In the genomic region with DNA sequence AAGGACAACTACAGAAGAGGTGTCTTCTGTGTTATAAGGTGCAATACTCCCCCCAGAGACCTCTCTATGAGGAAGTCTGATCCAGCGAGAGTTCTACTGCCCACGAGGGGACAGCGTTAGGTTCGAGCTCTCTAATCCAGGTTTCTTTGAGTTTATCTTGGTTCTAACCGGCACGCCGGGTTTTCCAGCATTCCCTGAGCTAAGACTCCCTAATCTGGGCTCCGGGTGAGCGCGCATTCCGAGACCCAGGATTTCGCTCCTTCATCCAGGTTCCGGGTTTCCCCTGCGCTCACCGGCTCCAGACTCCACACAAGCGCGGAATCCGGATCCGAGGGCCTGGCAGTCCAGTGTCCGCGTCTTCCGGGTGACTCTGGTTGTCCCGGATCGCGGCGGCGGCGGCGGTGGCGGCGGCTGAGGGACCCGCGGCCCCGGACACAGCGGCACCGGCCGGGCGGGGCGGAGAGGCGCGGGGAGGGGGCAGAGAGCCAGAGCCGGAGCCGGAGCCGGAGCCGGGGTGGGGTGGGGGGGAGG, we compare ENCODE assay signal across 1 cellular context.
TF ChIP-seq lines count a peak whose summit lies in the region.

A gene with protein sequence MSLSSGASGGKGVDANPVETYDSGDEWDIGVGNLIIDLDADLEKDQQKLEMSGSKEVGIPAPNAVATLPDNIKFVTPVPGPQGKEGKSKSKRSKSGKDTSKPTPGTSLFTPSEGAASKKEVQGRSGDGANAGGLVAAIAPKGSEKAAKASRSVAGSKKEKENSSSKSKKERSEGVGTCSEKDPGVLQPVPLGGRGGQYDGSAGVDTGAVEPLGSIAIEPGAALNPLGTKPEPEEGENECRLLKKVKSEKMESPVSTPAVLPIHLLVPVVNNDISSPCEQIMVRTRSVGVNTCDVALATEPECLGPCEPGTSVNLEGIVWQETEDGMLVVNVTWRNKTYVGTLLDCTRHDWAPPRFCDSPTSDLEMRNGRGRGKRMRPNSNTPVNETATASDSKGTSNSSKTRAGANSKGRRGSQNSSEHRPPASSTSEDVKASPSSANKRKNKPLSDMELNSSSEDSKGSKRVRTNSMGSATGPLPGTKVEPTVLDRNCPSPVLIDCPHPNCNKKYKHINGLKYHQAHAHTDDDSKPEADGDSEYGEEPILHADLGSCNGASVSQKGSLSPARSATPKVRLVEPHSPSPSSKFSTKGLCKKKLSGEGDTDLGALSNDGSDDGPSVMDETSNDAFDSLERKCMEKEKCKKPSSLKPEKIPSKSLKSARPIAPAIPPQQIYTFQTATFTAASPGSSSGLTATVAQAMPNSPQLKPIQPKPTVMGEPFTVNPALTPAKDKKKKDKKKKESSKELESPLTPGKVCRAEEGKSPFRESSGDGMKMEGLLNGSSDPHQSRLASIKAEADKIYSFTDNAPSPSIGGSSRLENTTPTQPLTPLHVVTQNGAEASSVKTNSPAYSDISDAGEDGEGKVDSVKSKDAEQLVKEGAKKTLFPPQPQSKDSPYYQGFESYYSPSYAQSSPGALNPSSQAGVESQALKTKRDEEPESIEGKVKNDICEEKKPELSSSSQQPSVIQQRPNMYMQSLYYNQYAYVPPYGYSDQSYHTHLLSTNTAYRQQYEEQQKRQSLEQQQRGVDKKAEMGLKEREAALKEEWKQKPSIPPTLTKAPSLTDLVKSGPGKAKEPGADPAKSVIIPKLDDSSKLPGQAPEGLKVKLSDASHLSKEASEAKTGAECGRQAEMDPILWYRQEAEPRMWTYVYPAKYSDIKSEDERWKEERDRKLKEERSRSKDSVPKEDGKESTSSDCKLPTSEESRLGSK (N-terminal part only) (plus strand): TSS at position 373 of the 531 bp plus-strand sequence. CDS start 38,842 bp downstream, outside the sequence.

TF ChIP-seq in WTC11, 78 proteins besides CTCF, POLR2A, EP300 and RAD21 (continued from another document and continues in another):
- TF ChIP-seq, protein P1, sequence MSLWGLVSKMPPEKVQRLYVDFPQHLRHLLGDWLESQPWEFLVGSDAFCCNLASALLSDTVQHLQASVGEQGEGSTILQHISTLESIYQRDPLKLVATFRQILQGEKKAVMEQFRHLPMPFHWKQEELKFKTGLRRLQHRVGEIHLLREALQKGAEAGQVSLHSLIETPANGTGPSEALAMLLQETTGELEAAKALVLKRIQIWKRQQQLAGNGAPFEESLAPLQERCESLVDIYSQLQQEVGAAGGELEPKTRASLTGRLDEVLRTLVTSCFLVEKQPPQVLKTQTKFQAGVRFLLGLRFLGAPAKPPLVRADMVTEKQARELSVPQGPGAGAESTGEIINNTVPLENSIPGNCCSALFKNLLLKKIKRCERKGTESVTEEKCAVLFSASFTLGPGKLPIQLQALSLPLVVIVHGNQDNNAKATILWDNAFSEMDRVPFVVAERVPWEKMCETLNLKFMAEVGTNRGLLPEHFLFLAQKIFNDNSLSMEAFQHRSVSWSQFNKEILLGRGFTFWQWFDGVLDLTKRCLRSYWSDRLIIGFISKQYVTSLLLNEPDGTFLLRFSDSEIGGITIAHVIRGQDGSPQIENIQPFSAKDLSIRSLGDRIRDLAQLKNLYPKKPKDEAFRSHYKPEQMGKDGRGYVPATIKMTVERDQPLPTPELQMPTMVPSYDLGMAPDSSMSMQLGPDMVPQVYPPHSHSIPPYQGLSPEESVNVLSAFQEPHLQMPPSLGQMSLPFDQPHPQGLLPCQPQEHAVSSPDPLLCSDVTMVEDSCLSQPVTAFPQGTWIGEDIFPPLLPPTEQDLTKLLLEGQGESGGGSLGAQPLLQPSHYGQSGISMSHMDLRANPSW (CRISPR knock-in tag; conservative IDR thresholded peaks at IDR 0.05; ENCODE audit: low read depth): no peak
- TF ChIP-seq ATF1 (CRISPR knock-in tag; IDR thresholded peaks at IDR 0.05) (peak; percentile 40; the same call in 1 of the 2 replicates), ZBTB21 (CRISPR knock-in tag; IDR thresholded peaks at IDR 0.05; ENCODE audit: borderline replicate concordance) (0 out of 2 replicates have a peak, but pooled peaks have one; percentile 53), ZNF232 (CRISPR knock-in tag; IDR thresholded peaks at IDR 0.05) (0 out of 2 replicates have a peak, but pooled peaks have one; percentile 54), SMAD4 (CRISPR knock-in tag; IDR thresholded peaks at IDR 0.05) (no peak), FOXK1 (CRISPR knock-in tag; IDR thresholded peaks at IDR 0.05) (peak; percentile 86), GRHL2 (CRISPR knock-in tag; IDR thresholded peaks at IDR 0.05; ENCODE audit: insufficient replicate concordance, severe bottlenecking) (no peak), HMGA2 (CRISPR knock-in tag; IDR thresholded peaks at IDR 0.05) (no peak), NFYB (CRISPR knock-in tag; conservative IDR thresholded peaks at IDR 0.05; ENCODE audit: low read depth) (no peak), TCF7 (CRISPR knock-in tag; IDR thresholded peaks at IDR 0.05; ENCODE audit: low read depth) (no peak), NR3C1 (CRISPR knock-in tag; conservative IDR thresholded peaks at IDR 0.05; ENCODE audit: low read depth) (no peak), PRRX2 (CRISPR knock-in tag; IDR thresholded peaks at IDR 0.05) (no peak), GABPB1 (CRISPR knock-in tag; IDR thresholded peaks at IDR 0.05) (peak; percentile 71), MYBL2 (CRISPR knock-in tag; IDR thresholded peaks at IDR 0.05) (peak; percentile 81), TEAD4 (CRISPR knock-in tag; IDR thresholded peaks at IDR 0.05) (peak; percentile 90), EMX1 (CRISPR knock-in tag; IDR thresholded peaks at IDR 0.05) (peak; percentile 79; the same call in 1 of the 2 replicates), NR1H2 (CRISPR knock-in tag; IDR thresholded peaks at IDR 0.05) (no peak), RORB (CRISPR knock-in tag; IDR thresholded peaks at IDR 0.05) (no peak), CREM (CRISPR knock-in tag; IDR thresholded peaks at IDR 0.05) (peak; percentile 66; the same call in 1 of the 2 replicates), ZNF396 (CRISPR knock-in tag; IDR thresholded peaks at IDR 0.05; ENCODE audit: borderline replicate concordance) (no peak)
- TF ChIP-seq, protein P2, sequence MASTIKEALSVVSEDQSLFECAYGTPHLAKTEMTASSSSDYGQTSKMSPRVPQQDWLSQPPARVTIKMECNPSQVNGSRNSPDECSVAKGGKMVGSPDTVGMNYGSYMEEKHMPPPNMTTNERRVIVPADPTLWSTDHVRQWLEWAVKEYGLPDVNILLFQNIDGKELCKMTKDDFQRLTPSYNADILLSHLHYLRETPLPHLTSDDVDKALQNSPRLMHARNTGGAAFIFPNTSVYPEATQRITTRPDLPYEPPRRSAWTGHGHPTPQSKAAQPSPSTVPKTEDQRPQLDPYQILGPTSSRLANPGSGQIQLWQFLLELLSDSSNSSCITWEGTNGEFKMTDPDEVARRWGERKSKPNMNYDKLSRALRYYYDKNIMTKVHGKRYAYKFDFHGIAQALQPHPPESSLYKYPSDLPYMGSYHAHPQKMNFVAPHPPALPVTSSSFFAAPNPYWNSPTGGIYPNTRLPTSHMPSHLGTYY (CRISPR knock-in tag; IDR thresholded peaks at IDR 0.05): peak; percentile 82; the same call in 1 of the 2 replicates
- TF ChIP-seq, protein P3, sequence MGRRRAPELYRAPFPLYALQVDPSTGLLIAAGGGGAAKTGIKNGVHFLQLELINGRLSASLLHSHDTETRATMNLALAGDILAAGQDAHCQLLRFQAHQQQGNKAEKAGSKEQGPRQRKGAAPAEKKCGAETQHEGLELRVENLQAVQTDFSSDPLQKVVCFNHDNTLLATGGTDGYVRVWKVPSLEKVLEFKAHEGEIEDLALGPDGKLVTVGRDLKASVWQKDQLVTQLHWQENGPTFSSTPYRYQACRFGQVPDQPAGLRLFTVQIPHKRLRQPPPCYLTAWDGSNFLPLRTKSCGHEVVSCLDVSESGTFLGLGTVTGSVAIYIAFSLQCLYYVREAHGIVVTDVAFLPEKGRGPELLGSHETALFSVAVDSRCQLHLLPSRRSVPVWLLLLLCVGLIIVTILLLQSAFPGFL (CRISPR knock-in tag; IDR thresholded peaks at IDR 0.05; ENCODE audit: borderline replicate concordance): 0 out of 2 replicates have a peak, but pooled peaks have one; percentile 27
- TF ChIP-seq, protein P4, sequence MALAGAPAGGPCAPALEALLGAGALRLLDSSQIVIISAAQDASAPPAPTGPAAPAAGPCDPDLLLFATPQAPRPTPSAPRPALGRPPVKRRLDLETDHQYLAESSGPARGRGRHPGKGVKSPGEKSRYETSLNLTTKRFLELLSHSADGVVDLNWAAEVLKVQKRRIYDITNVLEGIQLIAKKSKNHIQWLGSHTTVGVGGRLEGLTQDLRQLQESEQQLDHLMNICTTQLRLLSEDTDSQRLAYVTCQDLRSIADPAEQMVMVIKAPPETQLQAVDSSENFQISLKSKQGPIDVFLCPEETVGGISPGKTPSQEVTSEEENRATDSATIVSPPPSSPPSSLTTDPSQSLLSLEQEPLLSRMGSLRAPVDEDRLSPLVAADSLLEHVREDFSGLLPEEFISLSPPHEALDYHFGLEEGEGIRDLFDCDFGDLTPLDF (CRISPR knock-in tag; IDR thresholded peaks at IDR 0.05): peak; percentile 57; the same call in 1 of the 2 replicates
- TF ChIP-seq, protein P5, sequence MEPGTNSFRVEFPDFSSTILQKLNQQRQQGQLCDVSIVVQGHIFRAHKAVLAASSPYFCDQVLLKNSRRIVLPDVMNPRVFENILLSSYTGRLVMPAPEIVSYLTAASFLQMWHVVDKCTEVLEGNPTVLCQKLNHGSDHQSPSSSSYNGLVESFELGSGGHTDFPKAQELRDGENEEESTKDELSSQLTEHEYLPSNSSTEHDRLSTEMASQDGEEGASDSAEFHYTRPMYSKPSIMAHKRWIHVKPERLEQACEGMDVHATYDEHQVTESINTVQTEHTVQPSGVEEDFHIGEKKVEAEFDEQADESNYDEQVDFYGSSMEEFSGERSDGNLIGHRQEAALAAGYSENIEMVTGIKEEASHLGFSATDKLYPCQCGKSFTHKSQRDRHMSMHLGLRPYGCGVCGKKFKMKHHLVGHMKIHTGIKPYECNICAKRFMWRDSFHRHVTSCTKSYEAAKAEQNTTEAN (CRISPR knock-in tag; IDR thresholded peaks at IDR 0.05): peak; percentile 79
- TF ChIP-seq, protein P6, sequence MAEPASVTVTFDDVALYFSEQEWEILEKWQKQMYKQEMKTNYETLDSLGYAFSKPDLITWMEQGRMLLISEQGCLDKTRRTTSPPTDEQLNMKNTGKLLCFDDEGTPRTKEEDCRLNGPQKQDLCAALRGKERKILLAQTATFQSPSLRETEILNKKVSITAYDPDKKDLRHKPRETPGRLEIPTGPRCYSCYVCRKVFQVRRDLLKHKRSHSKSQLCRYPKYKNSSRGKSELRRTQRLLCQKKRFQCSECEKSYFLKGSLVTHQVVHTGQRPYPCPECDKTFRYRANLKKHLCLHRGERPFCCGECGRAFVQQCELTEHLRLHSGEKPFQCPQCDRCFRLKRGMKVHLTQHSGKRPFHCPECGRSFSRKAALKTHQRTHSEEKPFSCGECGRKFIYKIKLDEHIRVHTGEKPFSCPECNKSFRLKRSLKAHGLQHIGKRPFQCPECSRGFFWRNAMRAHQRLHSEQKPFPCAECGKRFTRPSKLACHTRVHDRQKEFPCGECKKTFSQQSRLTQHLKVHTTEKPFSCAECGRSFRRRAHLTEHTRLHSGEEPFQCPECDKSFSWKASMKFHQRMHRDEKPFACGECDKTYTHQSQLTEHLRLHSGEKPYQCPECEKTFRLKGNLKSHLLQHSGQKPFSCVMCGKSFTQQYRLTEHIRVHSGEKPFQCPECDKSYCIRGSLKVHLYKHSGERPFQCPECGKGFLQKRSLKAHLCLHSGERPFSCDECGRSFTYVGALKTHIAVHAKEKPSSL (CRISPR knock-in tag; conservative IDR thresholded peaks at IDR 0.05): no peak
- TF ChIP-seq, protein P7, sequence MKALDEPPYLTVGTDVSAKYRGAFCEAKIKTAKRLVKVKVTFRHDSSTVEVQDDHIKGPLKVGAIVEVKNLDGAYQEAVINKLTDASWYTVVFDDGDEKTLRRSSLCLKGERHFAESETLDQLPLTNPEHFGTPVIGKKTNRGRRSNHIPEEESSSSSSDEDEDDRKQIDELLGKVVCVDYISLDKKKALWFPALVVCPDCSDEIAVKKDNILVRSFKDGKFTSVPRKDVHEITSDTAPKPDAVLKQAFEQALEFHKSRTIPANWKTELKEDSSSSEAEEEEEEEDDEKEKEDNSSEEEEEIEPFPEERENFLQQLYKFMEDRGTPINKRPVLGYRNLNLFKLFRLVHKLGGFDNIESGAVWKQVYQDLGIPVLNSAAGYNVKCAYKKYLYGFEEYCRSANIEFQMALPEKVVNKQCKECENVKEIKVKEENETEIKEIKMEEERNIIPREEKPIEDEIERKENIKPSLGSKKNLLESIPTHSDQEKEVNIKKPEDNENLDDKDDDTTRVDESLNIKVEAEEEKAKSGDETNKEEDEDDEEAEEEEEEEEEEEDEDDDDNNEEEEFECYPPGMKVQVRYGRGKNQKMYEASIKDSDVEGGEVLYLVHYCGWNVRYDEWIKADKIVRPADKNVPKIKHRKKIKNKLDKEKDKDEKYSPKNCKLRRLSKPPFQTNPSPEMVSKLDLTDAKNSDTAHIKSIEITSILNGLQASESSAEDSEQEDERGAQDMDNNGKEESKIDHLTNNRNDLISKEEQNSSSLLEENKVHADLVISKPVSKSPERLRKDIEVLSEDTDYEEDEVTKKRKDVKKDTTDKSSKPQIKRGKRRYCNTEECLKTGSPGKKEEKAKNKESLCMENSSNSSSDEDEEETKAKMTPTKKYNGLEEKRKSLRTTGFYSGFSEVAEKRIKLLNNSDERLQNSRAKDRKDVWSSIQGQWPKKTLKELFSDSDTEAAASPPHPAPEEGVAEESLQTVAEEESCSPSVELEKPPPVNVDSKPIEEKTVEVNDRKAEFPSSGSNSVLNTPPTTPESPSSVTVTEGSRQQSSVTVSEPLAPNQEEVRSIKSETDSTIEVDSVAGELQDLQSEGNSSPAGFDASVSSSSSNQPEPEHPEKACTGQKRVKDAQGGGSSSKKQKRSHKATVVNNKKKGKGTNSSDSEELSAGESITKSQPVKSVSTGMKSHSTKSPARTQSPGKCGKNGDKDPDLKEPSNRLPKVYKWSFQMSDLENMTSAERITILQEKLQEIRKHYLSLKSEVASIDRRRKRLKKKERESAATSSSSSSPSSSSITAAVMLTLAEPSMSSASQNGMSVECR (CRISPR knock-in tag; IDR thresholded peaks at IDR 0.05; ENCODE audit: borderline replicate concordance): no peak
- TF ChIP-seq, protein P8, sequence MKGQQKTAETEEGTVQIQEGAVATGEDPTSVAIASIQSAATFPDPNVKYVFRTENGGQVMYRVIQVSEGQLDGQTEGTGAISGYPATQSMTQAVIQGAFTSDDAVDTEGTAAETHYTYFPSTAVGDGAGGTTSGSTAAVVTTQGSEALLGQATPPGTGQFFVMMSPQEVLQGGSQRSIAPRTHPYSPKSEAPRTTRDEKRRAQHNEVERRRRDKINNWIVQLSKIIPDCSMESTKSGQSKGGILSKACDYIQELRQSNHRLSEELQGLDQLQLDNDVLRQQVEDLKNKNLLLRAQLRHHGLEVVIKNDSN (CRISPR knock-in tag; IDR thresholded peaks at IDR 0.05): no peak
